ENCODE assay signal across 9 cellular contexts in the genomic region with DNA sequence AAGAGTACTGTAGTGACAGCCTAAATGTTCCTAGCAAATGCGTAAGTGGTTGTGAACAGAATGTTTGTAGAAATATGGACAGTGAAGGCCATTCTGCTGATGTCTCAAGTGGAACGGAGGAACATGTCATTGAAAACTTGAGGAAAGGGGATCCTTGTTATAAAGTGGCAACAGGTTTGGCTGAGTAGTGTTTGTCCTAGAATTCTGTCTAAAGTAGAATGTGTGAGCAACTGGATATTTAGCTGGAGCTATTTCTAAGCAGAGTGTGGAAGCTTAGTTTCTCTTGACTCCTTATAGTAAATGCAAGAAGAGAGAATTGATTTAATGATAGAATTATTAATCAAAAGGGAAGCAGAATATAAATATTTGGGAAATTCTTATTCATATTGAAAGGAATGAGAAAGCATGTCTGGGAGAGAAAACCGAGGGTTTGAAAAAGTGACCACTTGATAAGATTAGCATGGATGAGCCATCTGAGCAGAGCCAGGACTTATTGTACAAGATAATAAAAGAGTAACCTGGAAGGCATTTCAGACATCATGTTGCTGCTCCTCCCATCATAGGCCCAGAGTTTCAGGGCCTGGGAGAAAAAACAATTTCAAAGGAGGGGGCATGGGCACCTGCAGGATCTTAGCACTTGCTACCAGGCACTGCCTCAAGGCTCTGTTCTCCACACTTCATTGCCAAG.
"Had no signal": no experiment of that assay in that cellular context is flagged by ENCODE, and none has a peak within 500 bp of the region (broad histone marks: within the 10 kb centered on the region; RNA-seq: fewer than 3 reads in every experiment).

No MANE protein-coding gene starts in this region.

- H3K9me3 ChIP-seq: HAP-1 had no signal

- H3K27me3 Mint-ChIP-seq: IgD-negative memory B cell had no signal

- H3K4me1 Mint-ChIP-seq: IgD-negative memory B cell had no signal

- H3K27ac Mint-ChIP-seq: HFFc6, IgD-negative memory B cell had no signal

- H3K27ac ChIP-seq: GM23248, HL-60 had no signal

- DNase-seq: GM23248, GOT3, H7, HFFc6, KBM-7 had no signal

- H3K4me1 ChIP-seq: HAP-1 had no signal

- ATAC-seq: HCT116 had no signal

- H3K36me3 Mint-ChIP-seq: IgD-negative memory B cell had no signal

- H3K36me3 ChIP-seq: HAP-1 had no signal

- H3K9me3 Mint-ChIP-seq: HFFc6 had no signal

- H3K9ac ChIP-seq: GM23248 had no signal

- H3K4me3 ChIP-seq: GM23248, HAP-1 had no signal

- H3K4me3 Mint-ChIP-seq: HFFc6, IgD-negative memory B cell had no signal
